ENCODE assay signal across 21 cellular contexts in genomic region chr14:86541969-86542368, GRCh38.
DNase-seq lines count a peak whose midpoint lies in the region; ATAC-seq and TF ChIP-seq lines count a peak whose summit lies in the region.
"Had no signal": no experiment of that assay in that cellular context is flagged by ENCODE, and none has a peak within 500 bp of the region (broad histone marks: within the 10 kb centered on the region; RNA-seq: fewer than 3 reads in every experiment).

No MANE protein-coding gene starts in this region.

- H3K4me1 ChIP-seq in foreskin keratinocyte (no peaks in the 10 kb centered on the region), transverse colon (no peaks in the 10 kb centered on the region)
- H3K4me1 ChIP-seq: Caco-2, HAP-1 had no signal

- H3K27ac Mint-ChIP-seq in glutamatergic neuron (ENCODE audit: unreplicated experiment): peak overlapping the region; percentile 75
- H3K27ac Mint-ChIP-seq: CD4-positive, CD25-positive, alpha-beta regulatory T cell; IgD-negative memory B cell had no signal

- H3K27me3 Mint-ChIP-seq in glutamatergic neuron (ENCODE audit: unreplicated experiment): peaks cover 5% of the 10 kb centered on the region
- H3K27me3 Mint-ChIP-seq: CD4-positive, CD25-positive, alpha-beta regulatory T cell; IgD-negative memory B cell had no signal

- ATAC-seq in foreskin keratinocyte: no peak
- ATAC-seq: PC-3 had no signal

- H3K27me3 ChIP-seq in foreskin keratinocyte (no peaks in the 10 kb centered on the region), H7 (ENCODE audit: control insufficient read depth, insufficient read depth, low read length) (no peaks in the 10 kb centered on the region), transverse colon (no peaks in the 10 kb centered on the region)

- WGBS in transverse colon (ENCODE audit: low coverage in 1 of 2), 2 donors: 63 to 82% methylated on average over 4 of the region's 4 CpGs

- H3K36me3 ChIP-seq in H7 (replicated peaks; ENCODE audit: control insufficient read depth, insufficient read depth, low read length): no peaks in the 10 kb centered on the region
- H3K36me3 ChIP-seq in transverse colon: no peaks in the 10 kb centered on the region
- H3K36me3 ChIP-seq: HAP-1 had no signal

- DNase-seq in DMS 273 (lab: John Stamatoyannopoulos, UW; ENCODE audit: unreplicated experiment): peak; percentile 73
- DNase-seq in NCI-H1694 treated with DMSO at 0.1 percent for 48 hours (lab: John Stamatoyannopoulos, UW): peak; percentile 68
- peak; percentile 42 for DNase-seq in SK-MEL-5 (ENCODE audit: low read depth, low spot score)
- DNase-seq in glutamatergic neuron: peak; percentile 22
- no peak for DNase-seq in foreskin keratinocyte
- DNase-seq in H7: no peak
- DNase-seq in transverse colon: no peak
- DNase-seq in occipital lobe (lab: John Stamatoyannopoulos, UW): no peak
- DNase-seq: ACHN; Caco-2; CD4-positive, CD25-positive, alpha-beta regulatory T cell; DMS53; MV-4-11; NCI-H1417; NCI-H2029 treated with DMSO at 0.1 percent for 48 hours; NCI-H510A treated with DMSO at 0.1 percent for 48 hours; PC-3; SK-N-SH had no signal

- H3K4me1 Mint-ChIP-seq in glutamatergic neuron (ENCODE audit: low read depth, unreplicated experiment): peaks cover 35% of the 10 kb centered on the region
- H3K4me1 Mint-ChIP-seq: CD4-positive, CD25-positive, alpha-beta regulatory T cell; IgD-negative memory B cell had no signal

- no peaks in the 10 kb centered on the region for H3K9me3 ChIP-seq in transverse colon
- H3K9me3 ChIP-seq: Caco-2, HAP-1, SK-N-SH had no signal

- H3K27ac ChIP-seq in foreskin keratinocyte (no peak overlapping the region), transverse colon (no peak overlapping the region)
- H3K27ac ChIP-seq: HL-60 had no signal

- intact Hi-C loops in transverse colon (cut with DNase I; ENCODE audit: low total_unique reads): no loop called here

- H3K36me3 Mint-ChIP-seq in glutamatergic neuron (ENCODE audit: unreplicated experiment): no peaks in the 10 kb centered on the region
- H3K36me3 Mint-ChIP-seq: CD4-positive, CD25-positive, alpha-beta regulatory T cell; IgD-negative memory B cell had no signal

- H3K9me3 Mint-ChIP-seq in glutamatergic neuron (ENCODE audit: unreplicated experiment): peaks cover 6% of the 10 kb centered on the region

- H3K4me3 ChIP-seq in H7 (ENCODE audit: insufficient read depth, low read depth, low read length) (no peak overlapping the region), transverse colon (no peak overlapping the region)
- H3K4me3 ChIP-seq: HAP-1 had no signal

- in situ Hi-C loops in SK-MEL-5 (cut with HindIII; ENCODE audit: low pct_unique_long_range_greater_than_20kb, low sequenced_read_pairs): no loop called here
- in situ Hi-C loops in transverse colon (cut with MboI; ENCODE audit: low pct_ligation_motif_present in 1 of 4, low pct_unique_long_range_greater_than_20kb in 1 of 4, low sequenced_read_pairs in 3 of 4): no loop called here

- TF ChIP-seq EP300 in transverse colon (IDR thresholded peaks at IDR 0.05; ENCODE audit: low read depth): no peak

- TF ChIP-seq POLR2A in transverse colon (IDR thresholded peaks at IDR 0.05): no peak

- H3K4me3 Mint-ChIP-seq in glutamatergic neuron (ENCODE audit: unreplicated experiment): peak overlapping the region; percentile 22
- H3K4me3 Mint-ChIP-seq: CD4-positive, CD25-positive, alpha-beta regulatory T cell; IgD-negative memory B cell had no signal

- TF ChIP-seq CTCF in glutamatergic neuron (IDR thresholded peaks at IDR 0.05; ENCODE audit: partially characterized antibody, unreplicated experiment) (no peak), foreskin keratinocyte (conservative IDR thresholded peaks at IDR 0.05) (no peak), transverse colon (IDR thresholded peaks at IDR 0.05) (no peak)

Comparison
In these comparisons a context has a peak if more than half of its experiments do, and no peak if none do; other contexts are left out.
1. DNase-seq: peak in DMS 273 (single experiment), NCI-H1694 treated with DMSO at 0.1 percent for 48 hours (single experiment), SK-MEL-5 (single experiment) and glutamatergic neuron (single experiment); none in foreskin keratinocyte (0 of 2), H7 (single experiment), transverse colon (single experiment) and occipital lobe (single experiment).